In genomic region chr4:75662626-75663025, GRCh38 we compare ENCODE assay signal across 27 cellular contexts. TPM values are rescaled to one million over a fixed set of nuclear protein-coding genes. Genes with fewer than 3 reads are reported as not detected.
DNase-seq lines count a peak whose midpoint lies in the region; ATAC-seq and TF ChIP-seq lines count a peak whose summit lies in the region.
"Had no signal": no experiment of that assay in that cellular context is flagged by ENCODE, and none has a peak within 500 bp of the region (broad histone marks: within the 10 kb centered on the region; RNA-seq: fewer than 3 reads in every experiment).

No MANE protein-coding gene starts in this region.

- H3K4me3 ChIP-seq in CD8-positive, alpha-beta T cell (ENCODE audit: low read depth, low read length), result no peak overlapping the region
- no peak overlapping the region for H3K4me3 ChIP-seq in fibroblast of the aortic adventitia (ENCODE audit: low read depth, low read length)
- H3K4me3 ChIP-seq: A549, ascending aorta, right atrium auricular region had no signal

- H3K27ac ChIP-seq in CD8-positive, alpha-beta T cell (ENCODE audit: low read depth, low read length), result no peak overlapping the region
- H3K27ac ChIP-seq: A549, ascending aorta, right atrium auricular region had no signal

- no peak overlapping the region for H3K4me3 Mint-ChIP-seq in activated CD4-positive, alpha-beta T cell treated with anti-CD3 and anti-CD28 coated beads, Interleukin-2, amount 10 ng/mL, durations not matched to agents 7 days and 5 days
- H3K4me3 Mint-ChIP-seq in CD8-positive, alpha-beta T cell, result no peak overlapping the region
- no peak overlapping the region for H3K4me3 Mint-ChIP-seq in activated B cell treated with CpG ODN at 0.5 μM for 24 hours
- H3K4me3 Mint-ChIP-seq: effector memory CD8-positive, alpha-beta T cell; memory B cell had no signal

- peaks cover 70% of the 10 kb centered on the region for H3K4me1 Mint-ChIP-seq in activated CD4-positive, alpha-beta T cell treated with anti-CD3 and anti-CD28 coated beads, Interleukin-2, amount 10 ng/mL, durations not matched to agents 7 days and 5 days
- H3K4me1 Mint-ChIP-seq in CD8-positive, alpha-beta T cell (ENCODE audit: low read depth), result peaks cover 76% of the 10 kb centered on the region
- H3K4me1 Mint-ChIP-seq in activated B cell treated with CpG ODN at 0.5 μM for 24 hours, result peaks cover 35% of the 10 kb centered on the region

- H3K27me3 ChIP-seq in CD8-positive, alpha-beta T cell (ENCODE audit: insufficient read depth, low read length), result no peaks in the 10 kb centered on the region
- H3K27me3 ChIP-seq: ascending aorta, right atrium auricular region had no signal

- no peak for TF ChIP-seq CTCF in CD8-positive, alpha-beta T cell (IDR thresholded peaks at IDR 0.05)
- TF ChIP-seq CTCF in activated B cell treated with CpG ODN at 0.5 μM for 24 hours (IDR thresholded peaks at IDR 0.05) (no peak), fibroblast of the aortic adventitia (IDR thresholded peaks at IDR 0.05; ENCODE audit: insufficient read depth, low read length) (no peak)

- H3K4me1 ChIP-seq in CD8-positive, alpha-beta T cell (ENCODE audit: insufficient read depth, low read length), result peaks cover 31% of the 10 kb centered on the region
- H3K4me1 ChIP-seq: right atrium auricular region had no signal

- peak overlapping the region; percentile 9 for H3K27ac Mint-ChIP-seq in activated CD4-positive, alpha-beta T cell treated with anti-CD3 and anti-CD28 coated beads, Interleukin-2, amount 10 ng/mL, durations not matched to agents 7 days and 5 days
- H3K27ac Mint-ChIP-seq in CD8-positive, alpha-beta T cell, result peak overlapping the region; percentile 32
- H3K27ac Mint-ChIP-seq in activated B cell treated with CpG ODN at 0.5 μM for 24 hours, result peak overlapping the region; percentile 13
- H3K27ac Mint-ChIP-seq: memory B cell had no signal

- peaks cover 62% of the 10 kb centered on the region for H3K36me3 Mint-ChIP-seq in activated CD4-positive, alpha-beta T cell treated with anti-CD3 and anti-CD28 coated beads, Interleukin-2, amount 10 ng/mL, durations not matched to agents 7 days and 5 days (ENCODE audit: low read depth)
- peaks cover 56% of the 10 kb centered on the region for H3K36me3 Mint-ChIP-seq in CD8-positive, alpha-beta T cell
- peaks cover 47% of the 10 kb centered on the region for H3K36me3 Mint-ChIP-seq in activated B cell treated with CpG ODN at 0.5 μM for 24 hours (ENCODE audit: low read depth)

- no peaks in the 10 kb centered on the region for H3K9me3 ChIP-seq in CD8-positive, alpha-beta T cell (ENCODE audit: low read length)
- H3K9me3 ChIP-seq: A549, ascending aorta, right atrium auricular region had no signal

- intact Hi-C loops in CD8-positive, alpha-beta T cell (cut with DNase I, micrococcal nuclease), result no loop called here
- intact Hi-C loops in activated B cell treated with CpG ODN at 0.5 μM for 24 hours (cut with micrococcal nuclease), result no loop called here

- POLR2A ChIA-PET in activated CD4-positive, alpha-beta T cell treated with anti-CD3 and anti-CD28 coated beads, Interleukin-2, amount 10 ng/mL, durations not matched to agents 7 days and 5 days (lab: Charles Lee), result no interaction called here
- POLR2A ChIA-PET in CD8-positive, alpha-beta T cell (lab: Charles Lee), result interaction anchor here (0.6 kb wide), 1 partner anchor 26 kb away, joined by 3 read pairs; no protein-coding TSS in a partner anchor
- POLR2A ChIA-PET in activated B cell treated with CpG ODN at 0.5 μM for 24 hours (lab: Charles Lee), result no interaction called here

- no peaks in the 10 kb centered on the region for H3K27me3 Mint-ChIP-seq in activated CD4-positive, alpha-beta T cell treated with anti-CD3 and anti-CD28 coated beads, Interleukin-2, amount 10 ng/mL, durations not matched to agents 7 days and 5 days
- H3K27me3 Mint-ChIP-seq in CD8-positive, alpha-beta T cell (ENCODE audit: low read depth), result no peaks in the 10 kb centered on the region
- H3K27me3 Mint-ChIP-seq in activated B cell treated with CpG ODN at 0.5 μM for 24 hours, result no peaks in the 10 kb centered on the region
- H3K27me3 Mint-ChIP-seq: CD4-positive, alpha-beta memory T cell; effector memory CD8-positive, alpha-beta T cell; memory B cell had no signal

- no peak for DNase-seq in activated CD4-positive, alpha-beta T cell treated with anti-CD3 and anti-CD28 coated beads, Interleukin-2, amount 10 ng/mL, durations not matched to agents 7 days and 5 days
- DNase-seq in activated CD4-positive, alpha-beta T cell treated with anti-CD3 and anti-CD28 coated beads for 48 hours, result no peak
- no peak for DNase-seq in CD8-positive, alpha-beta T cell
- no peak for DNase-seq in activated B cell treated with CpG ODN at 0.5 μM for 24 hours
- DNase-seq in fibroblast of the aortic adventitia (ENCODE audit: low read depth), result peak; percentile 40
- no peak for DNase-seq in KG1 (lab: John Stamatoyannopoulos, UW)
- no peak for DNase-seq in NAMALWA (ENCODE audit: low spot score)
- DNase-seq: CD4-positive, alpha-beta memory T cell; central memory CD4-positive, alpha-beta T cell; effector memory CD8-positive, alpha-beta T cell; glutamatergic neuron; NCI-H1092; NCI-H1694; NCI-H446; NCI-H748 treated with DMSO at 0.1 percent for 48 hours; posterior cingulate gyrus; SHP77; stimulated activated CD4-positive, alpha-beta T cell treated with anti-CD3 and anti-CD28 coated beads, Interleukin-1b, Interleukin-23, amount 100 ng/mL, for 48 hours; stimulated activated naive CD8-positive, alpha-beta T cell treated with anti-CD3 and anti-CD28 coated beads, Interleukin-15, Interleukin-2, amounts not matched to agents 100 U/mL and 50 U/mL, for 24 hours had no signal

- no peak for ATAC-seq in CD8-positive, alpha-beta T cell
- no peak for ATAC-seq in activated B cell treated with CpG ODN at 0.5 μM for 24 hours (ENCODE audit: low read depth)
- no peak for ATAC-seq in GM19467 (IDR thresholded peaks at IDR 0.05; ENCODE audit: unreplicated experiment)
- ATAC-seq: A549; activated CD4-positive, CD25-positive, alpha-beta regulatory T cell treated with anti-CD3 and anti-CD28 coated beads, Interleukin-2, amount 50 U/mL, for 24 hours; activated naive CD4-positive, alpha-beta T cell treated with anti-CD3 and anti-CD28 coated beads, Interleukin-2, amount 50 U/mL, for 72 hours; effector memory CD8-positive, alpha-beta T cell; stimulated activated naive CD8-positive, alpha-beta T cell treated with anti-CD3 and anti-CD28 coated beads, Interleukin-15, Interleukin-2, amounts not matched to agents 100 U/mL and 50 U/mL, for 24 hours had no signal

- peaks cover 29% of the 10 kb centered on the region for H3K36me3 ChIP-seq in CD8-positive, alpha-beta T cell (ENCODE audit: insufficient read depth, low read length)

- H3K9me3 Mint-ChIP-seq in activated CD4-positive, alpha-beta T cell treated with anti-CD3 and anti-CD28 coated beads, Interleukin-2, amount 10 ng/mL, durations not matched to agents 7 days and 5 days, result no peaks in the 10 kb centered on the region
- H3K9me3 Mint-ChIP-seq in CD8-positive, alpha-beta T cell, result no peaks in the 10 kb centered on the region
- no peaks in the 10 kb centered on the region for H3K9me3 Mint-ChIP-seq in activated B cell treated with CpG ODN at 0.5 μM for 24 hours
- H3K9me3 Mint-ChIP-seq: activated naive CD4-positive, alpha-beta T cell treated with anti-CD3 and anti-CD28 coated beads, Interleukin-2, amount 50 U/mL, for 72 hours; CD4-positive, alpha-beta memory T cell; effector memory CD8-positive, alpha-beta T cell; memory B cell had no signal

- CTCF ChIA-PET in activated CD4-positive, alpha-beta T cell treated with anti-CD3 and anti-CD28 coated beads, Interleukin-2, amount 10 ng/mL, durations not matched to agents 7 days and 5 days (lab: Charles Lee), result interaction anchor here (0.6 kb wide), 1 partner anchor 101 kb away, joined by 4 read pairs; no protein-coding TSS in a partner anchor
- CTCF ChIA-PET in CD8-positive, alpha-beta T cell (lab: Charles Lee), result interaction anchor here (0.7 to 0.9 kb wide), 2 partner anchors 8 to 117 kb away, joined by 4 read pairs; no protein-coding TSS in a partner anchor
- CTCF ChIA-PET in activated B cell treated with CpG ODN at 0.5 μM for 24 hours (lab: Charles Lee), result no interaction called here

RNA-seq across cellular contexts. Expression of gene G3BP2, which starts 10.6 kb away (rescaled TPM):
- 100 to 1,000 TPM; 135 to 137 TPM for total RNA-seq in activated CD4-positive, alpha-beta T cell treated with anti-CD3 and anti-CD28 coated beads, Interleukin-2, amount 10 ng/mL, durations not matched to agents 7 days and 5 days
- 100 to 1,000 TPM; 410 TPM for total RNA-seq in CD8-positive, alpha-beta T cell
- 98.2 and 103 TPM in 2 replicates for total RNA-seq in activated B cell treated with CpG ODN at 0.5 μM for 24 hours
- total RNA-seq in fibroblast of the aortic adventitia (ENCODE audit: low replicate concordance), result 177 and 407 TPM in 2 replicates

RNA-seq across cellular contexts. Expression of gene CDKL2, which starts 32.3 kb away (rescaled TPM):
- under 1 TPM; 0.74 to 1.00 TPM for total RNA-seq in activated CD4-positive, alpha-beta T cell treated with anti-CD3 and anti-CD28 coated beads, Interleukin-2, amount 10 ng/mL, durations not matched to agents 7 days and 5 days
- 1 to 10 TPM in 1 of 2 experiments, under 1 TPM in 1; 0.89 to 1.4 TPM for total RNA-seq in CD8-positive, alpha-beta T cell
- not detected in 2 replicates for total RNA-seq in activated B cell treated with CpG ODN at 0.5 μM for 24 hours
- 1.3 and 7.5 TPM in 2 replicates for total RNA-seq in fibroblast of the aortic adventitia (ENCODE audit: low replicate concordance)
- total RNA-seq: ascending aorta, HT-29 had no signal
